In genomic region chr9:112325600-112325999, GRCh38 we compare ENCODE assay signal across 24 cellular contexts. TPM values are rescaled to one million over a fixed set of nuclear protein-coding genes. Genes with fewer than 3 reads are reported as not detected.
DNase-seq lines count a peak whose midpoint lies in the region; ATAC-seq, FAIRE-seq and TF ChIP-seq lines count a peak whose summit lies in the region.
"Had no signal": no experiment of that assay in that cellular context is flagged by ENCODE, and none has a peak within 500 bp of the region (broad histone marks: within the 10 kb centered on the region; RNA-seq: fewer than 3 reads in every experiment).

No MANE protein-coding gene starts in this region.

- H3K9me3 ChIP-seq in SJCRH30 (replicated peaks), result peaks cover 3% of the 10 kb centered on the region; the same call in 1 of the 2 replicates
- H3K9me3 ChIP-seq in esophagus squamous epithelium, result no peaks in the 10 kb centered on the region
- H3K9me3 ChIP-seq in neutrophil, result no peaks in the 10 kb centered on the region
- H3K9me3 ChIP-seq: lower lobe of right lung, SJSA1, thyroid gland had no signal

- TF ChIP-seq CTCF in GM23338 (conservative IDR thresholded peaks at IDR 0.05; ENCODE audit: low read depth in 2 of 2) (no peak), esophagus squamous epithelium (IDR thresholded peaks at IDR 0.05) (no peak), neutrophil (IDR thresholded peaks at IDR 0.05) (no peak), RWPE1 (conservative IDR thresholded peaks at IDR 0.05; ENCODE audit: low read depth) (no peak)

- no peak for DNase-seq in GM23338 (ENCODE audit: low spot score)
- no peak for DNase-seq in SJCRH30
- DNase-seq in esophagus squamous epithelium (lab: John Stamatoyannopoulos, UW), result no peak
- no peak for DNase-seq in urothelium cell line (ENCODE audit: low spot score)
- no peak for DNase-seq in RWPE1 (ENCODE audit: low spot score)
- no peak for DNase-seq in kidney tubule cell (ENCODE audit: low spot score)
- DNase-seq: activated CD4-positive, alpha-beta memory T cell treated with anti-CD3 and anti-CD28 coated beads, Interleukin-2, amount 10 ng/mL, durations not matched to agents 7 days and 5 days; activated naive CD4-positive, alpha-beta T cell treated with anti-CD3 and anti-CD28 coated beads for 36 hours; activated T-cell treated with anti-CD3 and anti-CD28 coated beads, Interleukin-2, amount 50 U/mL, for 1 hour; CD4-positive, alpha-beta memory T cell; DMS79; Karpas-422; lower lobe of right lung; naive thymus-derived CD4-positive, alpha-beta T cell; NCI-H2029; posterior cingulate gyrus; stimulated activated CD4-positive, alpha-beta T cell treated with anti-CD3 and anti-CD28 coated beads, Interleukin-1b, Interleukin-23, amount 100 ng/mL, for 48 hours; stimulated activated naive CD4-positive, alpha-beta T cell treated with Interleukin-2 at 50 U/mL for 16 hours; thyroid gland had no signal

- no peaks in the 10 kb centered on the region for H3K9me2 ChIP-seq in GM23338 (ENCODE audit: insufficient read depth)

- ATAC-seq in GM23338, result peak; percentile 14; the same call in 1 of the 3 replicates
- ATAC-seq: lower lobe of right lung; naive thymus-derived CD4-positive, alpha-beta T cell had no signal

- peak overlapping the region; percentile 75 for H3K27ac ChIP-seq in GM23338 (ENCODE audit: low read depth)
- H3K27ac ChIP-seq in SJCRH30, result peak overlapping the region; percentile 27
- peak overlapping the region; percentile 17 to 51 (median 48) for H3K27ac ChIP-seq in esophagus squamous epithelium
- peak overlapping the region; percentile 29 for H3K27ac ChIP-seq in neutrophil
- H3K27ac ChIP-seq in RWPE1, result no peak overlapping the region
- H3K27ac ChIP-seq: lower lobe of right lung, SJSA1, thyroid gland had no signal

- no peak for FAIRE-seq in urothelium cell line (lab: Jason Lieb, UNC)
- FAIRE-seq: GM12892, H1 had no signal

- intact Hi-C loops in esophagus squamous epithelium (cut with DNase I), result no loop called here

- 48 to 61% methylated on average over 6 to 7 of the region's 8 CpGs for WGBS in esophagus squamous epithelium, 2 donors

- peaks cover 4% of the 10 kb centered on the region; the same call in 1 of the 3 replicates for H3K36me3 Mint-ChIP-seq in GM23338 (ENCODE audit: low read depth)

- POLR2A ChIA-PET in RWPE1 (lab: Yijun Ruan, JAX; ENCODE audit: low non-redundant PET), result no interaction called here

- H3K27me3 ChIP-seq in GM23338 (ENCODE audit: insufficient read depth) (no peaks in the 10 kb centered on the region), SJCRH30 (no peaks in the 10 kb centered on the region), esophagus squamous epithelium (no peaks in the 10 kb centered on the region), neutrophil (no peaks in the 10 kb centered on the region)
- H3K27me3 ChIP-seq: SJSA1, thyroid gland had no signal

- peaks cover 2% of the 10 kb centered on the region for H3K27me3 Mint-ChIP-seq in GM23338 (ENCODE audit: insufficient read depth, low read depth, poor library complexity)
- H3K27me3 Mint-ChIP-seq: activated CD4-positive, alpha-beta memory T cell treated with anti-CD3 and anti-CD28 coated beads, Interleukin-2, amount 10 ng/mL, durations not matched to agents 7 days and 5 days; CD4-positive, alpha-beta memory T cell; naive thymus-derived CD4-positive, alpha-beta T cell had no signal

- no peaks in the 10 kb centered on the region for H3F3A ChIP-seq in GM23338 (replicated peaks; ENCODE audit: low read depth)

- H2AFZ ChIP-seq in GM23338, result no peak overlapping the region

- H3K4me1 ChIP-seq in GM23338 (ENCODE audit: insufficient read depth) (peaks cover 36% of the 10 kb centered on the region), SJCRH30 (peaks cover 20% of the 10 kb centered on the region), esophagus squamous epithelium (peaks cover 0 to 86% (median 46%) of the 10 kb centered on the region in 3 donors), neutrophil (ENCODE audit: control insufficient read depth in 1 of 2, insufficient read depth in 1 of 2, low read depth in 1 of 2, low read length in 1 of 2) (peaks cover 41 to 48% of the 10 kb centered on the region in 2 experiments)

- peak overlapping the region; percentile 58; the same call in 1 of the 2 replicates for H3K4me2 ChIP-seq in GM23338

- H3K36me3 ChIP-seq in GM23338 (ENCODE audit: insufficient read depth) (no peaks in the 10 kb centered on the region), SJCRH30 (no peaks in the 10 kb centered on the region; the same call in 1 of the 2 replicates), esophagus squamous epithelium (peaks cover 0 to 7% (median 0%) of the 10 kb centered on the region in 3 donors), neutrophil (no peaks in the 10 kb centered on the region)
- H3K36me3 ChIP-seq: lower lobe of right lung, thyroid gland had no signal

- peaks cover 42% of the 10 kb centered on the region for H3K4me1 Mint-ChIP-seq in GM23338

- peaks cover 100% of the 10 kb centered on the region for H3K79me2 ChIP-seq in GM23338 (replicated peaks; ENCODE audit: insufficient read depth)

- CTCF ChIA-PET in RWPE1 (lab: Yijun Ruan, JAX), result interaction anchor here (0.6 to 0.9 kb wide), 3 partner anchors 37 to 213 kb away, joined by 3 to 5 read pairs (median 3); no protein-coding TSS in a partner anchor

- H3K27ac Mint-ChIP-seq in GM23338, result no peak overlapping the region
- H3K27ac Mint-ChIP-seq: activated CD4-positive, alpha-beta memory T cell treated with anti-CD3 and anti-CD28 coated beads, Interleukin-2, amount 10 ng/mL, durations not matched to agents 7 days and 5 days; activated naive CD4-positive, alpha-beta T cell treated with anti-CD3 and anti-CD28 coated beads for 36 hours had no signal

- no peak for TF ChIP-seq POLR2A in esophagus squamous epithelium (IDR thresholded peaks at IDR 0.05)

- H3K4me3 ChIP-seq in GM23338, result no peak overlapping the region
- H3K4me3 ChIP-seq in SJCRH30, result no peak overlapping the region
- H3K4me3 ChIP-seq in esophagus squamous epithelium, result no peak overlapping the region
- no peak overlapping the region for H3K4me3 ChIP-seq in neutrophil (ENCODE audit: low read depth in 1 of 2, low read length in 1 of 2)
- H3K4me3 ChIP-seq: lower lobe of right lung, SJSA1, thyroid gland had no signal

- no peak overlapping the region; the same call in 2 of the 3 replicates for H3K4me3 Mint-ChIP-seq in GM23338
- H3K4me3 Mint-ChIP-seq: activated CD4-positive, alpha-beta memory T cell treated with anti-CD3 and anti-CD28 coated beads, Interleukin-2, amount 10 ng/mL, durations not matched to agents 7 days and 5 days; activated naive CD4-positive, alpha-beta T cell treated with anti-CD3 and anti-CD28 coated beads for 36 hours; T-helper 1 cell treated with Interleukin-12 subunit alpha and Interleukin-12 subunit beta and Interleukin-4 antibody, amounts not matched to agents 30 μg/mL and 1 μg/mL, for 36 hours had no signal

- no peaks in the 10 kb centered on the region for H3K9me3 Mint-ChIP-seq in GM23338

- peaks cover 21% of the 10 kb centered on the region for H4K20me1 ChIP-seq in GM23338 (replicated peaks; ENCODE audit: insufficient read depth)

TF ChIP-seq in GM23338, 12 proteins besides CTCF, POLR2A, EP300 and RAD21 (continues in another document):
- TF ChIP-seq EZH2 (IDR thresholded peaks at IDR 0.05; ENCODE audit: low read depth, unreplicated experiment) (no peak), ZNF114 (CRISPR knock-in tag; IDR thresholded peaks at IDR 0.05) (no peak), ETS1 (IDR thresholded peaks at IDR 0.05) (no peak), NANOG (IDR thresholded peaks at IDR 0.05; ENCODE audit: borderline replicate concordance) (no peak)

RNA-seq across cellular contexts. Expression of gene PTBP3, which starts 7.8 kb away (rescaled TPM):
- total RNA-seq in GM23338 (2014; rRNA removed; shearing (Covaris generic)), result 91.5 and 92.9 TPM in 2 replicates
- 17.4 and 20.0 TPM in 2 replicates for polyA plus RNA-seq in GM23338 (2016; fragmentation: Nextera tagmentation; extraction: Ambion mirVana)
- total RNA-seq in SJCRH30 (2014; rRNA removed; shearing (Covaris generic)), result 65.7 and 73.0 TPM in 2 replicates
- 100 to 1,000 TPM in 2 of 4 donors, 10 to 100 TPM in 2; 71.9 to 113 (median 88.8) TPM for total RNA-seq in esophagus squamous epithelium

RNA-seq across cellular contexts. Expression of gene HSDL2, which starts 54.3 kb away (rescaled TPM):
- 13.9 and 15.3 TPM in 2 replicates for total RNA-seq in GM23338 (2014; rRNA removed; shearing (Covaris generic))
- 10.2 and 11.4 TPM in 2 replicates for polyA plus RNA-seq in GM23338 (2016; fragmentation: Nextera tagmentation; extraction: Ambion mirVana)
- 39.0 and 41.4 TPM in 2 replicates for total RNA-seq in SJCRH30 (2014; rRNA removed; shearing (Covaris generic))
- 10 to 100 TPM; 18.5 to 49.4 (median 36.0) TPM for total RNA-seq in esophagus squamous epithelium
